In genomic region chr6:34543421-34543820, GRCh38 we compare ENCODE assay signal across 15 cellular contexts. TPM values are rescaled to one million over a fixed set of nuclear protein-coding genes. Genes with fewer than 3 reads are reported as not detected.
DNase-seq lines count a peak whose midpoint lies in the region; ATAC-seq and TF ChIP-seq lines count a peak whose summit lies in the region.
"Had no signal": no experiment of that assay in that cellular context is flagged by ENCODE, and none has a peak within 500 bp of the region (broad histone marks: within the 10 kb centered on the region; RNA-seq: fewer than 3 reads in every experiment).

No MANE protein-coding gene starts in this region.

- peaks cover 51% of the 10 kb centered on the region for H3K4me1 ChIP-seq in PC-9 (replicated peaks; ENCODE audit: insufficient read depth)

- no peaks in the 10 kb centered on the region for H3K9me3 ChIP-seq in PC-9 (ENCODE audit: insufficient read depth, low read depth)

- CTCF ChIA-PET in PC-9 (lab: Charles Lee) = no interaction called here

- peak overlapping the region; percentile 37 for H3K4me2 ChIP-seq in PC-9

- peak overlapping the region; percentile 37 for H3K27ac ChIP-seq in PC-9
- H3K27ac ChIP-seq: skin epidermis had no signal

- peaks cover 15% of the 10 kb centered on the region for H3K4me1 Mint-ChIP-seq in osteocyte (ENCODE audit: unreplicated experiment)
- H3K4me1 Mint-ChIP-seq in effector memory CD8-positive, alpha-beta T cell (ENCODE audit: low read depth in 2 of 2) = peaks cover 0 to 4% of the 10 kb centered on the region in 2 donors
- H3K4me1 Mint-ChIP-seq: neural crest cell had no signal

- H3K79me2 ChIP-seq in PC-9 (ENCODE audit: low read depth) = no peaks in the 10 kb centered on the region

- DNase-seq in GM04504 (ENCODE audit: low read depth) = peak; percentile 26
- DNase-seq in PC-9 = peak in 1 of 2 experiments; percentile 69
- peak; percentile 66 for DNase-seq in dermis blood vessel endothelial cell
- DNase-seq in osteocyte (ENCODE audit: extremely low spot score, unreplicated experiment) = no peak
- no peak for DNase-seq in effector memory CD8-positive, alpha-beta T cell
- no peak for DNase-seq in activated naive CD4-positive, alpha-beta T cell treated with Interleukin-2 at 50 U/mL for 16 hours
- no peak for DNase-seq in globus pallidus (ENCODE audit: low spot score)
- DNase-seq: activated CD8-positive, alpha-beta memory T cell treated with anti-CD3 and anti-CD28 coated beads, Interleukin-2, amount 50 U/mL, for 4 hours; COR-L47; NCI-H146; NCI-H526 treated with DMSO at 0.1 percent for 48 hours had no signal

- no peaks in the 10 kb centered on the region for H3K27me3 ChIP-seq in PC-9 (ENCODE audit: insufficient read depth, low read depth)

- H3K36me3 Mint-ChIP-seq in osteocyte (ENCODE audit: unreplicated experiment) = no peaks in the 10 kb centered on the region
- peaks cover 2% of the 10 kb centered on the region for H3K36me3 Mint-ChIP-seq in effector memory CD8-positive, alpha-beta T cell (ENCODE audit: insufficient read depth)

- ATAC-seq in effector memory CD8-positive, alpha-beta T cell (replicated peaks) = no peak
- ATAC-seq in HG03571 (IDR thresholded peaks at IDR 0.05; ENCODE audit: unreplicated experiment) = no peak

- H3K27ac Mint-ChIP-seq in osteocyte (ENCODE audit: unreplicated experiment) = peak overlapping the region; percentile 71
- H3K27ac Mint-ChIP-seq in effector memory CD8-positive, alpha-beta T cell = no peak overlapping the region

- H3K27me3 Mint-ChIP-seq in osteocyte (ENCODE audit: unreplicated experiment) = no peaks in the 10 kb centered on the region
- no peaks in the 10 kb centered on the region for H3K27me3 Mint-ChIP-seq in effector memory CD8-positive, alpha-beta T cell

- intact Hi-C loops in PC-9 (cut with micrococcal nuclease; ENCODE audit: unreplicated experiment) = no loop called here

- H3K4me3 Mint-ChIP-seq in osteocyte (ENCODE audit: unreplicated experiment) = no peak overlapping the region
- no peak overlapping the region for H3K4me3 Mint-ChIP-seq in effector memory CD8-positive, alpha-beta T cell
- H3K4me3 Mint-ChIP-seq: neural crest cell had no signal

- BruUV-seq in PC-9 (replicated peaks; lab: Mats Ljungman, UMichigan) = no TSS peak

- H3K4me3 ChIP-seq in PC-9 = no peak overlapping the region
- H3K4me3 ChIP-seq: skin epidermis had no signal

- H3K9me3 Mint-ChIP-seq in osteocyte (ENCODE audit: unreplicated experiment) = no peaks in the 10 kb centered on the region
- no peaks in the 10 kb centered on the region for H3K9me3 Mint-ChIP-seq in effector memory CD8-positive, alpha-beta T cell
- H3K9me3 Mint-ChIP-seq: neural crest cell had no signal

- no peaks in the 10 kb centered on the region for H3K36me3 ChIP-seq in PC-9 (ENCODE audit: low read depth)

- no peaks in the 10 kb centered on the region for H3K9me2 ChIP-seq in PC-9 (ENCODE audit: insufficient read depth)

- TF ChIP-seq CTCF in PC-9 (conservative IDR thresholded peaks at IDR 0.05) (no peak), osteocyte (IDR thresholded peaks at IDR 0.05) (no peak)

- H2AFZ ChIP-seq in PC-9 = no peak overlapping the region

- H4K20me1 ChIP-seq in PC-9 (ENCODE audit: insufficient read depth) = no peaks in the 10 kb centered on the region

- POLR2A ChIA-PET in PC-9 (lab: Charles Lee; ENCODE audit: unreplicated experiment) = no interaction called here

- no peaks in the 10 kb centered on the region; the same call in 1 of the 2 replicates for H3F3A ChIP-seq in PC-9 (ENCODE audit: insufficient read depth, low read depth)

RNA-seq across cellular contexts. Expression of gene SPDEF, which starts 12.7 kb away (rescaled TPM):
- 0.85 and 1.4 TPM in 2 replicates for total RNA-seq in PC-9 (2021)
- total RNA-seq in dermis blood vessel endothelial cell = under 0.01 TPM in 1 of 2 replicates, not detected in the other
- not detected in 2 replicates for total RNA-seq in osteocyte
- total RNA-seq: glomerular endothelial cell had no signal

Comparison
In these comparisons a context has a peak if more than half of its experiments do, and no peak if none do; other contexts are left out.
1. DNase-seq: peak in GM04504 (single experiment) and dermis blood vessel endothelial cell (single experiment); none in osteocyte (single experiment), effector memory CD8-positive, alpha-beta T cell (0 of 3), activated naive CD4-positive, alpha-beta T cell treated with Interleukin-2 at 50 U/mL for 16 hours (single experiment) and globus pallidus (single experiment).